Comparison of ENCODE assay signal across 8 cellular contexts in the genomic region with DNA sequence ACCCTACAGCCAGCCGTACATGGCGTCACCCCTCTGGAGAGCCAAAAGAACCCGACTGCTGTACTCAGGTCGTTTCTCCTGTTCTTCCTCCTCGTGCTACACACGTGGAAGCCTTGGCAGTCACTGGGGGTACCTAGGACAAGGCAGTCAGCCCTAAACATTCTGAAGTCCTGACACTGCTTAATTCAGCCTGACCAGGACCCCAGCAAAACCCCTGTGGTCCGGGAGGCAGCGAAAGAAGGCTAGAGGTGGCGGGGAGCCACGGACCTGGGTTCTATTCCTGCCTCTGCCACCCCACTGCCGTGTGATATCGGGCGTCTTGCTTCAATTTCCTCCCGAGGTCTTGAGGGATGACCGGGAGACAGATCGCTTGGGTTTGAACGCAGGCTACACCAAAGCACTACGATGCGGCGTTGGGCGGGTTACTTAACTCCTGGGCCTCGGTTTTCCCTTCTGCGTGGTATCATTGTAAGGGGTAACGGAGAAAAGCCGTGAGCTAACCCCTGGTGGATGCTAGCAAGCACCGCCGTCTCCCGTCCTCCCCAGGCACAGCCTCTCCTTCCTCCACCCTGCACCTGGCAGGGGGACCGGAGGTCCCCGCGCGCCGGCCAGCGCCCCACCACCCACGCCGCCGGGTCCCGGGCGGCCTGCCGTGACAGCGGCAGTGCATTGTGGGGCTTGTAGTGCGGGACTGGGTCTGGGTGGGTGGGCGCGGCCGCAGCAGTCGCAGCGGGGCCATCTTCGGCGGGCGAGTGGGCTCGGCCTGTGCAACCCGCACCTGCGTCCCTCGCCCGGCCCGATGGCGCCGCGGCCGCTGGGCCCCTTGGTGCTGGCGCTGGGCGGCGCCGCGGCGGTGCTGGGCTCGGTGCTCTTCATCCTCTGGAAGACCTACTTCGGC. TPM values are rescaled to one million over a fixed set of nuclear protein-coding genes. Genes with fewer than 3 reads are reported as not detected.
DNase-seq lines count a peak whose midpoint lies in the region; ATAC-seq and TF ChIP-seq lines count a peak whose summit lies in the region.

TSS of gene ARL10 (plus strand) at position 723 of the 898 bp plus-strand sequence. CDS start at position 800, 77 bp downstream.

- peak within 1 kb of the TSS; percentile 86 for H3K4me2 ChIP-seq in GM23248 (ENCODE audit: unreplicated experiment)
- peak within 1 kb of the TSS; percentile 41; the same call in 1 of the 2 replicates for H3K4me2 ChIP-seq in OCI-LY7 (ENCODE audit: low read length)

- TF ChIP-seq CTCF in OCI-LY7 (conservative IDR thresholded peaks at IDR 0.05; ENCODE audit: low read length) (no peak), ovary (IDR thresholded peaks at IDR 0.05) (no peak), transverse colon (IDR thresholded peaks at IDR 0.05) (peak in 1 of 5 experiments; percentile 8)

- no peaks in the 10 kb centered on the region for H3K4me1 ChIP-seq in GM23248 (ENCODE audit: insufficient read depth)
- peaks cover 15% of the 10 kb centered on the region for H3K4me1 ChIP-seq in OCI-LY7 (ENCODE audit: insufficient read depth, low read length, poor library complexity, severe bottlenecking)
- H3K4me1 ChIP-seq in ovary (ENCODE audit: insufficient read depth): peaks cover 8% of the 10 kb centered on the region
- peaks cover 0 to 24% (median 20%) of the 10 kb centered on the region in 4 donors for H3K4me1 ChIP-seq in transverse colon

- no TSS peak for BruUV-seq in OCI-LY7 (replicated peaks; lab: Mats Ljungman, UMichigan)

- H3K9ac ChIP-seq in GM23248: peak within 1 kb of the TSS; percentile 86

- no peak for TF ChIP-seq POLR2A in ovary (IDR thresholded peaks at IDR 0.05)
- no peak for TF ChIP-seq POLR2A in transverse colon (IDR thresholded peaks at IDR 0.05)

- TF ChIP-seq EP300 in ovary (IDR thresholded peaks at IDR 0.05): no peak
- no peak for TF ChIP-seq EP300 in transverse colon (IDR thresholded peaks at IDR 0.05; ENCODE audit: low read depth)

- H3K27ac ChIP-seq in GM23248 (peak within 1 kb of the TSS; percentile 74), OCI-LY7 (ENCODE audit: low read depth, low read length, poor library complexity, severe bottlenecking) (no peak within 1 kb of the TSS), ovary (peak within 1 kb of the TSS; percentile 88 to 92), transverse colon (peak within 1 kb of the TSS; percentile 56 to 85 (median 78))

- CTCF ChIA-PET in OCI-LY7 (lab: Charles Lee; ENCODE audit: unreplicated experiment): no interaction called here

- H2AFZ ChIP-seq in GM23248: peak within 1 kb of the TSS; percentile 93
- no peak within 1 kb of the TSS for H2AFZ ChIP-seq in OCI-LY7 (ENCODE audit: low read length)

- H3K4me3 ChIP-seq in GM23248 (peak within 1 kb of the TSS; percentile 78), OCI-LY7 (ENCODE audit: low read depth, low read length, poor library complexity, severe bottlenecking) (no peak within 1 kb of the TSS), ovary (peak within 1 kb of the TSS; percentile 68), transverse colon (peak within 1 kb of the TSS; percentile 56 to 81 (median 65))

- in situ Hi-C loops in GM23248 (cut with MboI) (no loop called here), transverse colon (cut with MboI; ENCODE audit: low pct_ligation_motif_present in 1 of 4, low pct_unique_long_range_greater_than_20kb in 1 of 4, low sequenced_read_pairs in 3 of 4) (no loop called here)

- WGBS in GM23248 (ENCODE audit: low coverage in 1 of 2, low lambda C conversion rate in 2 of 2, missing lambda C conversion rate in 2 of 2), 2 experiments: 15 to 22% methylated on average over 38 to 50 of the region's 68 CpGs
- WGBS in ovary, 3 donors: 9 to 14% (median 10%) methylated on average over 41 to 68 of the region's 68 CpGs
- 21% methylated on average over 37 of the region's 68 CpGs; no CpG with 5 or more reads in 1 of the 2 donors for WGBS in transverse colon (ENCODE audit: low coverage in 1 of 2), 2 donors

- H3K36me3 ChIP-seq in GM23248 (ENCODE audit: low read depth) (0 out of 2 replicates have a peak, but pooled peaks cover 1% of the 10 kb centered on the region), OCI-LY7 (ENCODE audit: insufficient read depth, low read length) (no peaks in the 10 kb centered on the region), ovary (no peaks in the 10 kb centered on the region), transverse colon (no peaks in the 10 kb centered on the region)

- no peaks in the 10 kb centered on the region for H3K9me2 ChIP-seq in GM23248 (ENCODE audit: insufficient read depth)
- H3K9me2 ChIP-seq in OCI-LY7 (ENCODE audit: insufficient read depth, low read length): no peaks in the 10 kb centered on the region

- no peaks in the 10 kb centered on the region for H3K9me3 ChIP-seq in GM23248 (ENCODE audit: low read depth)
- H3K9me3 ChIP-seq in OCI-LY7 (ENCODE audit: low read length): no peaks in the 10 kb centered on the region
- H3K9me3 ChIP-seq in ovary: no peaks in the 10 kb centered on the region
- H3K9me3 ChIP-seq in transverse colon: no peaks in the 10 kb centered on the region

- peaks cover 33% of the 10 kb centered on the region for H3K79me2 ChIP-seq in GM23248 (ENCODE audit: insufficient read depth)
- peaks cover 13% of the 10 kb centered on the region for H3K79me2 ChIP-seq in OCI-LY7 (ENCODE audit: insufficient read depth, low read depth, low read length)

- peak; percentile 49 for ATAC-seq in Right ventricle myocardium superior (ENCODE audit: poor library complexity)

- POLR2A ChIA-PET in OCI-LY7 (lab: Charles Lee): no interaction called here

- H4K20me1 ChIP-seq in GM23248 (ENCODE audit: insufficient read depth) (no peaks in the 10 kb centered on the region), OCI-LY7 (ENCODE audit: insufficient read depth, low read length) (no peaks in the 10 kb centered on the region)

- intact Hi-C loops in OCI-LY7 (cut with micrococcal nuclease; ENCODE audit: unreplicated experiment): no loop called here
- intact Hi-C loops in Right ventricle myocardium superior (cut with DNase I): no loop called here
- intact Hi-C loops in ovary (cut with DNase I): loop anchor here in 1 of 4 donors (10.0 kb wide), 1 partner anchor 190 kb away; no protein-coding TSS in a partner anchor
- intact Hi-C loops in transverse colon (cut with DNase I; ENCODE audit: low total_unique reads): no loop called here

- DNase-seq in CD1c-positive myeloid dendritic cell (ENCODE audit: extremely low spot score): peak; percentile 54
- DNase-seq in GM23248: peak; percentile 68
- no peak for DNase-seq in OCI-LY7 (ENCODE audit: low spot score)
- peak; percentile 69 for DNase-seq in activated naive CD4-positive, alpha-beta T cell treated with anti-CD3 and anti-CD28 coated beads, Interleukin-2, amount 50 U/mL, for 16 hours
- DNase-seq in Right ventricle myocardium superior: peak; percentile 56
- DNase-seq in ovary: peak; percentile 39 to 67 (median 63)
- DNase-seq in transverse colon: peak; percentile 41
- no peak for DNase-seq in epidermal melanocyte (ENCODE audit: insufficient read length, low spot score)

- H3K27me3 ChIP-seq in GM23248 (replicated peaks; ENCODE audit: insufficient read depth) (no peaks in the 10 kb centered on the region), ovary (no peaks in the 10 kb centered on the region), transverse colon (peaks cover 16% of the 10 kb centered on the region)

- H3F3A ChIP-seq in GM23248 (ENCODE audit: insufficient read depth): no peaks in the 10 kb centered on the region

RNA-seq across cellular contexts. Expression of gene ARL10, which starts in this region (rescaled TPM):
- total RNA-seq in GM23248 (2014; rRNA removed; shearing (Covaris generic)): 8.3 and 8.9 TPM in 2 replicates
- polyA plus RNA-seq in GM23248 (2016; fragmentation: Nextera tagmentation; extraction: Ambion mirVana) (4.3 and 6.7 TPM in 2 replicates), ovary (1 to 10 TPM; 8.4 TPM)
- total RNA-seq in OCI-LY7 (2014; rRNA removed; shearing (Covaris generic)): 0.03 TPM in 1 of 2 replicates, not detected in the other
- total RNA-seq in OCI-LY7 (2022) (0.04 and 0.06 TPM in 2 replicates), Right ventricle myocardium superior (5.5 TPM), ovary (10 to 100 TPM in 5 of 7 donors, 1 to 10 TPM in 2; 4.0 to 26.7 (median 19.1) TPM), transverse colon (1 to 10 TPM; 1.1 to 4.9 (median 2.6) TPM)

Comparison
In these comparisons a context has a peak if more than half of its experiments do, and no peak if none do; other contexts are left out.
1. DNase-seq: peak in CD1c-positive myeloid dendritic cell (single experiment), GM23248 (single experiment), activated naive CD4-positive, alpha-beta T cell treated with anti-CD3 and anti-CD28 coated beads, Interleukin-2, amount 50 U/mL, for 16 hours (single experiment), Right ventricle myocardium superior (single experiment), ovary (5 of 5) and transverse colon (single experiment); none in OCI-LY7 (single experiment) and epidermal melanocyte (single experiment).